In the genomic region with DNA sequence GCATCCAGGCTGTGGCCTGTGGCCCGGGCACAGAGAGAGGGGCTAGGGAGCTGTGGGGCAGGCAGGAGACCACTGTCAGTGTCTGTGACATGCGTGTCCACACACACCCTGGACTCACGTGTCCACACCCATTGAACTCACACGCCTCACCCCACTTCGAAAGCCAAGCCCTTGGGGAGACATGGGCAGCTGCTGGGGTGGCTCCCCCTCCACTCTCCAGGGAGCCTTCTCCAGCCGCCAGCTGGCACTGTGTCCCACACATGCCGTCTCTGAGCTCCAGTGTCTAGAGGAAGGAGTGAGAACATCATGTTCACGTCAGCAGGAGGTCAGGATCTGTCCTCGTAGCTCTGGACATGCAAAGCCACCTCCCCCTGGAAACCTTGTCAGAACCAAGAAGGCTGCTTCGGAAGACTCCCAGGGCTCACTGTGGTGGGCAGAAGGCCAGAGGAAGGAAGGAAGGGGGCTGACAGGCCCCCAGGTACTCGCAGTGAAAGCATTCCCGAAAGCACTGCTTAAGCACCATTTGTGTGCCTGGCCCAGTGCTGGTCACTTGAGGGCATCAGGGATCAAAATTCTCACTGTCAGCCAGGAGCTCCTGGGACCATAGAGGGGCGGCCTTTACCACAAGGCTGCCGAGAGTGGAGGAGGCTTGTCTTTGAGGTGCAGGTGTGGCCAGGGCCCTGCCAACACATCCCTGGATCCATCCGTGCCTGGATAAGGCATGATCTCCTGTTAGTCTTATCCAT, we compare ENCODE assay signal across 14 cellular contexts.
A peak's percentile ranks its signal among the peaks of the same experiment; 100 is the strongest.
DNase-seq lines count a peak whose midpoint lies in the region; ATAC-seq, FAIRE-seq and TF ChIP-seq lines count a peak whose summit lies in the region.
"Had no signal": no experiment of that assay in that cellular context is flagged by ENCODE, and none has a peak within 500 bp of the region (broad histone marks: within the 10 kb centered on the region; RNA-seq: fewer than 3 reads in every experiment).

No MANE protein-coding gene starts in this region.

- no peaks in the 10 kb centered on the region for H3K9me3 ChIP-seq in BE2C
- H3K9me3 ChIP-seq: breast epithelium, pancreas had no signal

- H3K4me1 ChIP-seq in BE2C = no peaks in the 10 kb centered on the region
- H3K4me1 ChIP-seq: breast epithelium, pancreas had no signal

- DNase-seq in BE2C (peak; percentile 3), choroid plexus epithelial cell (ENCODE audit: low read depth) (peak; percentile 38), left ventricle myocardium superior (peak; percentile 91), sciatic nerve (ENCODE audit: low spot score) (peak; percentile 52), mucosa of gallbladder (ENCODE audit: low spot score) (no peak), 8988T (no peak), D721Med (ENCODE audit: insufficient read length, low spot score) (no peak)
- DNase-seq in activated CD4-positive, alpha-beta T cell treated with anti-CD3 and anti-CD28 coated beads, Interleukin-2, amount 50 U/mL, for 1 hour = no peak
- DNase-seq: activated CD4-positive, alpha-beta memory T cell treated with anti-CD3 and anti-CD28 coated beads for 36 hours; activated naive CD4-positive, alpha-beta T cell treated with Interleukin-2 at 50 U/mL for 16 hours; NCI-H1417 treated with DMSO at 0.1 percent for 48 hours; NCI-H526 had no signal

- no peak for TF ChIP-seq CTCF in BE2C (IDR thresholded peaks at IDR 0.05; ENCODE audit: low read depth, low read length)
- TF ChIP-seq CTCF in choroid plexus epithelial cell (conservative IDR thresholded peaks at IDR 0.05; ENCODE audit: low read depth, low read length) = peak; percentile 16
- no peak for TF ChIP-seq CTCF in D721Med (IDR thresholded peaks at IDR 0.05; ENCODE audit: insufficient read depth, missing control alignments)

- H3K4me3 ChIP-seq in BE2C (ENCODE audit: low read depth, low read length) (no peak overlapping the region), choroid plexus epithelial cell (ENCODE audit: low read depth, low read length) (no peak overlapping the region)
- H3K4me3 ChIP-seq: breast epithelium, pancreas had no signal

- intact Hi-C loops in left ventricle myocardium superior (cut with micrococcal nuclease) = no loop called here
- intact Hi-C loops in sciatic nerve (cut with DNase I) = no loop called here

- no peak for FAIRE-seq in D721Med (lab: Jason Lieb, UNC)
- FAIRE-seq: pancreas had no signal

- ATAC-seq in left ventricle myocardium superior (peak; percentile 96), sciatic nerve (peak; percentile 71)

- no peaks in the 10 kb centered on the region for H3K27me3 ChIP-seq in BE2C
- H3K27me3 ChIP-seq: breast epithelium, pancreas had no signal

- H3K36me3 ChIP-seq in BE2C = no peaks in the 10 kb centered on the region
- H3K36me3 ChIP-seq: breast epithelium, pancreas had no signal

Comparison
In these comparisons a context has a peak if more than half of its experiments do, and no peak if none do; other contexts are left out.
1. DNase-seq: peak in BE2C (single experiment), choroid plexus epithelial cell (single experiment), left ventricle myocardium superior (single experiment) and sciatic nerve (single experiment); none in activated CD4-positive, alpha-beta T cell treated with anti-CD3 and anti-CD28 coated beads, Interleukin-2, amount 50 U/mL, for 1 hour (single experiment), mucosa of gallbladder (single experiment), 8988T (single experiment) and D721Med (single experiment).